Comparison of ENCODE assay signal across 8 cellular contexts in the genomic region with DNA sequence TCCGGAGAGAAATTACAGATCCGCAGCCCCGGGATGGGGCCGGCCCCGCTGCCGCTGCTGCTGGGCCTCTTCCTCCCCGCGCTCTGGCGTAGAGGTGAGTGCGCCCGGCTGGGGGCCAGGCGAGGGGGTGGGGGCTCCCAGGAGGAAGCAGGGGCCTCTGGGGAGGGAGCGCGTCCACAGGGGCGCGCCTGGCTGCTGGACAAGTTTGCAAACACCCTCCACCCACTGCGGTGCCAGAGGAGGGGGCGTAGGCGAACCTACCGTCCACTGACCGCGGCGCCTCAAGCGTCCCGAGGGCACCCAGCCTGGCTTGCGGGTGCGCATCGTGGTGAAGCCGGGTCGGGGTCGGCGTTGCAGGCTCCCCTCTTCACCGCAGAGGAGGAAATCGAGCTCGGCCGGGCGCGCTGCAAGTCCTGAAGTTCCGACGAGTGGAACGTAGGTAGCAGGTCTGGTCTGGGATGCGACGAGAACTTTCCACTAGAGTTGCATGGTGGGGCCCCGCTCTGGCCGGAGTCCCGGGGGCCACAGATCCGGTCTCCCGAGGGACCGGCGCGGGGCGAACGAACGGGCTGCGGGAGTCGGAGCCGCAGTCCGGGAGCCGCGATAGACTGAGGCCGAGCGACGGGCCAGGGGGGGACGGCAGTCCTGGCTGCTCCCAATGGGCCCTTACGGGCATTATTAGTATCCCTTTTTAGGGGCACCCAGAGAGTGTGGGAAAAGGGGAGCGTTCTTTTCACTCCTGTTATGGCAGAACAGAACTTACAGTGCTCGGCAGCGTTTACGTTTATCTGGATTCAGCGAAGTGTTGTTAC. TPM values are rescaled to one million over a fixed set of nuclear protein-coding genes. Genes with fewer than 3 reads are reported as not detected.
DNase-seq lines count a peak whose midpoint lies in the region; ATAC-seq, FAIRE-seq and TF ChIP-seq lines count a peak whose summit lies in the region.

No MANE protein-coding gene starts in this region.

- peaks cover 7% of the 10 kb centered on the region for H3K4me1 Mint-ChIP-seq in T-helper 17 cell
- H3K4me1 Mint-ChIP-seq in mesothelial cell of epicardium, result peaks cover 45% of the 10 kb centered on the region

- H3K4me3 Mint-ChIP-seq in T-helper 17 cell (peak overlapping the region; percentile 86), mesothelial cell of epicardium (peak overlapping the region; percentile 83)

- TF ChIP-seq EP300 in A549 (IDR thresholded peaks at IDR 0.05), result no peak
- TF ChIP-seq EP300 in transverse colon (IDR thresholded peaks at IDR 0.05; ENCODE audit: low read depth), result no peak

- CTCF ChIA-PET in A549 (lab: Yijun Ruan, JAX), result interaction anchor here (1.0 to 15.8 kb wide), 5 partner anchors 10 to 150 kb away, joined by 3 to 336 read pairs (median 5); partner anchors contain the start of gene TMEM87B

- H3K9me3 Mint-ChIP-seq in mesothelial cell of epicardium, result no peaks in the 10 kb centered on the region

- no peak for TF ChIP-seq POLR2A in A549 (IDR thresholded peaks at IDR 0.05; ENCODE audit: low read length)
- TF ChIP-seq POLR2A in transverse colon (IDR thresholded peaks at IDR 0.05), result no peak

- H3K27me3 ChIP-seq in colonic mucosa, result no peaks in the 10 kb centered on the region
- peaks cover 12% of the 10 kb centered on the region for H3K27me3 ChIP-seq in transverse colon

- DNase-seq in A549 (ENCODE audit: low read depth in 1 of 2, low spot score in 1 of 2), result peak in 1 of 2 experiments; percentile 18
- peak in 1 of 3 donors; percentile 17 for DNase-seq in T-helper 17 cell
- DNase-seq in colonic mucosa, result no peak
- no peak for DNase-seq in mesothelial cell of epicardium (ENCODE audit: low spot score in 2 of 2, unreplicated experiment in 2 of 2)
- DNase-seq in transverse colon, result no peak
- DNase-seq in NCI-H1436 treated with DMSO at 0.1 percent for 48 hours (lab: John Stamatoyannopoulos, UW), result no peak
- no peak for DNase-seq in mucosa of gallbladder (ENCODE audit: low spot score)

- intact Hi-C loops in colonic mucosa (cut with DNase I) (loop anchor here (5.0 kb wide), 1 partner anchor 148 kb away; no protein-coding TSS in a partner anchor), transverse colon (cut with DNase I; ENCODE audit: low total_unique reads) (loop anchor here (5.0 kb wide), 1 partner anchor 148 kb away; no protein-coding TSS in a partner anchor)

- H3K36me3 Mint-ChIP-seq in T-helper 17 cell (ENCODE audit: low read depth) (no peaks in the 10 kb centered on the region), mesothelial cell of epicardium (no peaks in the 10 kb centered on the region)

- H3K4me2 ChIP-seq in A549, result peak overlapping the region; percentile 84

- H3K4me1 ChIP-seq in A549, result peaks cover 4% of the 10 kb centered on the region; the same call in 2 of the 3 replicates
- H3K4me1 ChIP-seq in colonic mucosa, result peaks cover 5% of the 10 kb centered on the region
- peaks cover 0 to 30% (median 16%) of the 10 kb centered on the region in 4 donors for H3K4me1 ChIP-seq in transverse colon

- POLR2A ChIA-PET in A549 (lab: Yijun Ruan, JAX), result interaction anchor here (0.6 kb wide), 1 partner anchor 156 kb away, joined by 3 read pairs; no protein-coding TSS in a partner anchor

- no peak for TF ChIP-seq RAD21 in A549 (conservative IDR thresholded peaks at IDR 0.05 in 1 of 2, IDR thresholded peaks at IDR 0.05 in 1 of 2)

- FAIRE-seq in A549 (lab: Jason Lieb, UNC), result no peak

- in situ Hi-C loops in transverse colon (cut with MboI; ENCODE audit: low pct_ligation_motif_present in 1 of 4, low pct_unique_long_range_greater_than_20kb in 1 of 4, low sequenced_read_pairs in 3 of 4), result loop anchor here in 1 of 4 donors (10.0 kb wide), 1 partner anchor 156 kb away; the partner anchor contains the start of gene TMEM87B

- H3K9ac ChIP-seq in colonic mucosa (ENCODE audit: low read depth in 2 of 2, low read length in 2 of 2), result peak overlapping the region; percentile 76 to 83

- H3K27ac ChIP-seq in A549 (peak overlapping the region; percentile 72 to 93), colonic mucosa (peak overlapping the region; percentile 35), transverse colon (peak overlapping the region; percentile 72 to 92 (median 84))

- 10% methylated on average over 39 of the region's 70 CpGs for WGBS in A549 (ENCODE audit: missing lambda C conversion rate)
- whole genome bisulfite sequencing in transverse colon (ENCODE audit: low coverage in 1 of 2), 2 donors, result 0% methylated on average over 41 of the region's 70 CpGs; no CpG with 5 or more reads in 1 of the 2 donors

- TF ChIP-seq CTCF in A549 (IDR thresholded peaks at IDR 0.05), result no peak
- no peak for TF ChIP-seq CTCF in colonic mucosa (IDR thresholded peaks at IDR 0.05)
- no peak for TF ChIP-seq CTCF in mesothelial cell of epicardium (IDR thresholded peaks at IDR 0.05; ENCODE audit: unreplicated experiment)
- no peak for TF ChIP-seq CTCF in transverse colon (IDR thresholded peaks at IDR 0.05)

- no peaks in the 10 kb centered on the region for H3K9me3 ChIP-seq in A549
- H3K9me3 ChIP-seq in T-helper 17 cell (ENCODE audit: control insufficient read depth, low read length, poor library complexity, severe bottlenecking), result no peaks in the 10 kb centered on the region
- no peaks in the 10 kb centered on the region for H3K9me3 ChIP-seq in colonic mucosa
- H3K9me3 ChIP-seq in transverse colon, result no peaks in the 10 kb centered on the region

- H3K27ac Mint-ChIP-seq in T-helper 17 cell (no peak overlapping the region), mesothelial cell of epicardium (peak overlapping the region; percentile 87)

- peak; percentile 40 to 45 for ATAC-seq in A549
- peak; percentile 13 for ATAC-seq in GM19372 (IDR thresholded peaks at IDR 0.05; ENCODE audit: low read depth, unreplicated experiment)
- ATAC-seq in T-helper 17 cell, result peak; percentile 28

- H3K4me3 ChIP-seq in A549 (peak overlapping the region; percentile 86), colonic mucosa (peak overlapping the region; percentile 60), transverse colon (peak overlapping the region; percentile 57 to 82 (median 64))

- H3K27me3 Mint-ChIP-seq in T-helper 17 cell (peaks cover 18% of the 10 kb centered on the region), mesothelial cell of epicardium (ENCODE audit: low read depth) (no peaks in the 10 kb centered on the region)

- no peaks in the 10 kb centered on the region for H3K36me3 ChIP-seq in colonic mucosa
- H3K36me3 ChIP-seq in transverse colon, result no peaks in the 10 kb centered on the region

TF ChIP-seq in A549, 52 proteins besides CTCF, POLR2A, EP300 and RAD21:
- TF ChIP-seq CHD4 (IDR thresholded peaks at IDR 0.05; ENCODE audit: borderline replicate concordance) (no peak), CEBPB (IDR thresholded peaks at IDR 0.05) (no peak), PHF8 (IDR thresholded peaks at IDR 0.05; ENCODE audit: borderline replicate concordance, low read depth) (peak; percentile 72), RNF2 (IDR thresholded peaks at IDR 0.05; ENCODE audit: borderline replicate concordance, low read depth) (peak; percentile 65; the same call in 1 of the 2 replicates)
TF ChIP-seq in A549: peak in this region for 2.

RNA-seq across cellular contexts. Expression of gene MERTK, which starts 0.5 kb away (rescaled TPM):
- polyA plus RNA-seq in A549 (2011; rRNA removed), result 4.0 and 4.4 TPM in 2 replicates
- 2.4 TPM in 2 replicates for polyA plus RNA-seq in A549 (2012; cell fraction: cytosol; rRNA removed)
- 2.9 and 4.5 TPM in 2 replicates for polyA plus RNA-seq in A549 (2012; cell fraction: nucleus; rRNA removed)
- polyA plus RNA-seq in A549 (2017; fragmentation: RNase III; extraction: RNeasy Plus Mini Kit Qiagen cat#74134 plus additional on column Dnase treatment), result 1.0 to 1.4 TPM (median 1.2 TPM) in 3 replicates
- polyA minus RNA-seq in A549 (2011; rRNA and poly(A)+ RNA removed), result 3.7 and 4.6 TPM in 2 replicates
- total RNA-seq in T-helper 17 cell, result under 1 TPM; 0.12 to 0.13 TPM
- total RNA-seq in colonic mucosa, result 1 to 10 TPM; 3.9 TPM
- total RNA-seq in mesothelial cell of epicardium, result 25.1 to 27.3 TPM (median 27.1 TPM) in 3 replicates
- total RNA-seq in transverse colon, result 10 to 100 TPM; 10.8 to 28.6 (median 11.6) TPM
- 20.4 TPM for total RNA-seq in mucosa of gallbladder

RNA-seq across cellular contexts. Expression of gene ANAPC1, which starts 14.9 kb away (rescaled TPM):
- polyA plus RNA-seq in A549 (2011; rRNA removed) (66.5 and 79.3 TPM in 2 replicates), A549 (2017; fragmentation: RNase III; extraction: RNeasy Plus Mini Kit Qiagen cat#74134 plus additional on column Dnase treatment) (42.4 to 46.9 TPM (median 45.3 TPM) in 3 replicates)
- polyA plus RNA-seq in A549 (2012; cell fraction: cytosol; rRNA removed), result 21.4 and 26.0 TPM in 2 replicates
- polyA plus RNA-seq in A549 (2012; cell fraction: nucleus; rRNA removed), result 23.8 and 37.1 TPM in 2 replicates
- polyA minus RNA-seq in A549 (2011; rRNA and poly(A)+ RNA removed), result 104 and 126 TPM in 2 replicates
- total RNA-seq in T-helper 17 cell (10 to 100 TPM; 49.0 to 50.6 TPM), colonic mucosa (10 to 100 TPM; 32.9 to 62.1 TPM), mesothelial cell of epicardium (54.0 to 56.5 TPM (median 54.0 TPM) in 3 replicates), transverse colon (10 to 100 TPM; 37.3 to 67.3 (median 51.4) TPM), mucosa of gallbladder (24.7 TPM)

Comparison
In these comparisons a context has a peak if more than half of its experiments do, and no peak if none do; other contexts are left out.
1. RNA of gene MERTK, which starts 0.5 kb away (total RNA-seq): 25.1 to 27.3 TPM in mesothelial cell of epicardium, 20.4 TPM in mucosa of gallbladder (single experiment), 10.8 to 28.6 TPM in transverse colon and 3.9 TPM in colonic mucosa; 0.12 to 0.13 TPM in T-helper 17 cell; every median in the first group is over 4 times any median in the second.
2. Peak in every context shown above with its lines, with median percentiles within 50 percentile points of each other: ATAC-seq, H3K27ac ChIP-seq and H3K4me3 ChIP-seq.